Comparison of ENCODE assay signal across 14 cellular contexts in genomic region chr5:126516133-126516532, GRCh38.
DNase-seq lines count a peak whose midpoint lies in the region; ATAC-seq, FAIRE-seq and TF ChIP-seq lines count a peak whose summit lies in the region.
"Had no signal": no experiment of that assay in that cellular context is flagged by ENCODE, and none has a peak within 500 bp of the region (broad histone marks: within the 10 kb centered on the region; RNA-seq: fewer than 3 reads in every experiment).

No MANE protein-coding gene starts in this region.

- H3K4me1 ChIP-seq in SJSA1 (replicated peaks), result peaks cover 29% of the 10 kb centered on the region
- peaks cover 50% of the 10 kb centered on the region for H3K4me1 ChIP-seq in keratinocyte (ENCODE audit: control insufficient read depth, extremely low read depth, insufficient read depth, low read length)
- H3K4me1 ChIP-seq in right lobe of liver, result peaks cover 0 to 4% (median 0%) of the 10 kb centered on the region in 4 donors
- H3K4me1 ChIP-seq in CD4-positive, alpha-beta memory T cell (ENCODE audit: insufficient read depth, low read length), result no peaks in the 10 kb centered on the region

- no peaks in the 10 kb centered on the region for H3K27me3 Mint-ChIP-seq in CD4-positive, alpha-beta memory T cell
- H3K27me3 Mint-ChIP-seq: activated CD4-positive, alpha-beta T cell treated with anti-CD3 and anti-CD28 coated beads, Interleukin-2, amount 10 ng/mL, durations not matched to agents 7 days and 5 days; stimulated activated naive CD8-positive, alpha-beta T cell treated with anti-CD3 and anti-CD28 coated beads, Interleukin-15, amount 100 ng/mL, for 72 hours had no signal

- peak overlapping the region; percentile 53 for H3K4me2 ChIP-seq in keratinocyte (ENCODE audit: control insufficient read depth, extremely low read depth, insufficient read depth, low read depth, low read length)

- no peak for TF ChIP-seq POLR2A in right lobe of liver (IDR thresholded peaks at IDR 0.05)

- dilution Hi-C loops in keratinocyte (cut with MboI; ENCODE audit: extremely low pct_ligation_motif_present, low sequenced_read_pairs), result no loop called here

- TF ChIP-seq CTCF in keratinocyte (optimal IDR thresholded peaks at IDR 0.05 in 1 of 3, IDR thresholded peaks at IDR 0.05 in 1 of 3, conservative IDR thresholded peaks at IDR 0.05 in 1 of 3; ENCODE audit: extremely low read depth in 1 of 3, insufficient read depth in 2 of 3, low read length in 3 of 3) (no peak), right lobe of liver (IDR thresholded peaks at IDR 0.05) (no peak)

- H3K27me3 ChIP-seq in SJSA1 (replicated peaks) (no peaks in the 10 kb centered on the region), keratinocyte (ENCODE audit: control insufficient read depth, extremely low read depth, insufficient read depth, low read length) (no peaks in the 10 kb centered on the region), right lobe of liver (no peaks in the 10 kb centered on the region)
- no peaks in the 10 kb centered on the region for H3K27me3 ChIP-seq in CD4-positive, alpha-beta memory T cell (ENCODE audit: insufficient read depth, low read length)

- peak; percentile 85 for FAIRE-seq in keratinocyte (lab: Jason Lieb, UNC)

- ATAC-seq in right lobe of liver, result no peak
- ATAC-seq: HCT116; Panc1; stimulated activated naive CD8-positive, alpha-beta T cell treated with anti-CD3 and anti-CD28 coated beads, Interleukin-15, amount 100 ng/mL, for 72 hours had no signal

- H3K4me3 Mint-ChIP-seq in CD4-positive, alpha-beta memory T cell, result no peak overlapping the region
- H3K4me3 Mint-ChIP-seq: activated CD4-positive, alpha-beta T cell treated with anti-CD3 and anti-CD28 coated beads, Interleukin-2, amount 10 ng/mL, durations not matched to agents 7 days and 5 days; CD4-positive, CD25-positive, alpha-beta regulatory T cell; stimulated activated naive CD8-positive, alpha-beta T cell treated with anti-CD3 and anti-CD28 coated beads, Interleukin-15, amount 100 ng/mL, for 72 hours had no signal

- no peaks in the 10 kb centered on the region for H3K79me2 ChIP-seq in keratinocyte (ENCODE audit: control insufficient read depth, insufficient read depth, low read length)

- H3K36me3 Mint-ChIP-seq in CD4-positive, alpha-beta memory T cell, result no peaks in the 10 kb centered on the region
- H3K36me3 Mint-ChIP-seq: CD4-positive, CD25-positive, alpha-beta regulatory T cell had no signal

- H3K4me3 ChIP-seq in SJSA1 (no peak overlapping the region), keratinocyte (ENCODE audit: control insufficient read depth in 2 of 3, extremely low read depth in 1 of 3, insufficient read depth in 2 of 3, low read depth in 1 of 3, low read length in 3 of 3) (no peak overlapping the region), right lobe of liver (no peak overlapping the region)
- no peak overlapping the region for H3K4me3 ChIP-seq in CD4-positive, alpha-beta memory T cell (ENCODE audit: low read length in 2 of 2)
- H3K4me3 ChIP-seq: skin epidermis had no signal

- peak overlapping the region in 1 of 7 donors; percentile 44 for H3K27ac Mint-ChIP-seq in CD4-positive, alpha-beta memory T cell
- H3K27ac Mint-ChIP-seq: activated CD4-positive, alpha-beta T cell treated with anti-CD3 and anti-CD28 coated beads, Interleukin-2, amount 10 ng/mL, durations not matched to agents 7 days and 5 days; CD4-positive, CD25-positive, alpha-beta regulatory T cell; stimulated activated naive CD8-positive, alpha-beta T cell treated with anti-CD3 and anti-CD28 coated beads, Interleukin-15, amount 100 ng/mL, for 72 hours had no signal

- no peaks in the 10 kb centered on the region for H3K9me3 ChIP-seq in SJSA1 (replicated peaks)
- H3K9me3 ChIP-seq in keratinocyte (ENCODE audit: control insufficient read depth, low read depth, low read length), result no peaks in the 10 kb centered on the region
- no peaks in the 10 kb centered on the region for H3K9me3 ChIP-seq in right lobe of liver
- H3K9me3 ChIP-seq in CD4-positive, alpha-beta memory T cell (ENCODE audit: control insufficient read depth in 1 of 2, low read length in 2 of 2), result no peaks in the 10 kb centered on the region

- peaks cover 0 to 3% (median 0%) of the 10 kb centered on the region in 4 donors for H3K4me1 Mint-ChIP-seq in CD4-positive, alpha-beta memory T cell
- H3K4me1 Mint-ChIP-seq: activated CD4-positive, alpha-beta T cell treated with anti-CD3 and anti-CD28 coated beads, Interleukin-2, amount 10 ng/mL, durations not matched to agents 7 days and 5 days had no signal

- peak overlapping the region; percentile 25 for H3K9ac ChIP-seq in keratinocyte (ENCODE audit: control insufficient read depth, extremely low read depth, insufficient read depth, low read length)

- no peak overlapping the region for H2AFZ ChIP-seq in keratinocyte (ENCODE audit: control insufficient read depth, low read length)

- intact Hi-C loops in right lobe of liver (cut with DNase I), result no loop called here
- intact Hi-C loops in CD4-positive, alpha-beta memory T cell (cut with micrococcal nuclease), result no loop called here

- H3K9me3 Mint-ChIP-seq in CD4-positive, alpha-beta memory T cell, result no peaks in the 10 kb centered on the region
- H3K9me3 Mint-ChIP-seq: activated CD4-positive, alpha-beta T cell treated with anti-CD3 and anti-CD28 coated beads, Interleukin-2, amount 10 ng/mL, durations not matched to agents 7 days and 5 days; stimulated activated naive CD8-positive, alpha-beta T cell treated with anti-CD3 and anti-CD28 coated beads, Interleukin-15, amount 100 ng/mL, for 72 hours had no signal

- CTCF ChIA-PET in CD4-positive, alpha-beta memory T cell (lab: Charles Lee; ENCODE audit: partially characterized antibody), result interaction anchor here (1.1 to 3.4 kb wide), 2 partner anchors 16 to 85 kb away, joined by 3 to 12 read pairs; partner anchors contain the start of gene PHAX

- no peaks in the 10 kb centered on the region for H3K9me1 ChIP-seq in keratinocyte (ENCODE audit: control insufficient read depth, extremely low read depth, insufficient read depth, low read length)

- POLR2A ChIA-PET in CD4-positive, alpha-beta memory T cell (lab: Charles Lee; ENCODE audit: partially characterized antibody), result interaction anchor here (0.6 kb wide), 1 partner anchor 110 kb away, joined by 3 read pairs; no protein-coding TSS in a partner anchor

- DNase-seq in DMS153 treated with DMSO at 0.1 percent for 48 hours (lab: John Stamatoyannopoulos, UW; ENCODE audit: unreplicated experiment), result peak; percentile 20
- DNase-seq in NCI-H1930 (lab: John Stamatoyannopoulos, UW), result peak; percentile 10 to 27
- peak; percentile 81 to 82 for DNase-seq in SJSA1 (ENCODE audit: low read depth in 1 of 2, low spot score in 2 of 2)
- peak; percentile 71 for DNase-seq in keratinocyte (ENCODE audit: low read depth, low spot score)
- DNase-seq in right lobe of liver, result no peak
- no peak for DNase-seq in CD4-positive, alpha-beta memory T cell
- DNase-seq in germinal center (ENCODE audit: low spot score), result no peak
- DNase-seq in NAMALWA (ENCODE audit: low spot score), result no peak
- DNase-seq: activated CD4-positive, alpha-beta T cell treated with anti-CD3 and anti-CD28 coated beads, Interleukin-2, amount 10 ng/mL, durations not matched to agents 7 days and 5 days; CD4-positive, CD25-positive, alpha-beta regulatory T cell; stimulated activated naive CD8-positive, alpha-beta T cell treated with anti-CD3 and anti-CD28 coated beads, Interleukin-15, amount 100 ng/mL, for 72 hours had no signal

- H3K36me3 ChIP-seq in SJSA1, result no peaks in the 10 kb centered on the region
- no peaks in the 10 kb centered on the region for H3K36me3 ChIP-seq in keratinocyte (ENCODE audit: control insufficient read depth in 2 of 2, extremely low read depth in 1 of 2, insufficient read depth in 2 of 2, low read length in 2 of 2)
- no peaks in the 10 kb centered on the region for H3K36me3 ChIP-seq in right lobe of liver
- no peaks in the 10 kb centered on the region for H3K36me3 ChIP-seq in CD4-positive, alpha-beta memory T cell (ENCODE audit: insufficient read depth, low read length)

- 67% methylated on average over 1 of the region's 1 CpG for whole genome bisulfite sequencing in right lobe of liver (ENCODE audit: insufficient coverage, low coverage, low lambda C conversion rate, missing lambda C conversion rate)

- no peaks in the 10 kb centered on the region for H4K20me1 ChIP-seq in keratinocyte (ENCODE audit: control insufficient read depth, extremely low read depth, insufficient read depth, low read length)

- H3K27ac ChIP-seq in SJSA1 (peak overlapping the region; percentile 11), keratinocyte (ENCODE audit: control insufficient read depth, insufficient read depth, low read length) (peak overlapping the region; percentile 77), right lobe of liver (no peak overlapping the region)
- H3K27ac ChIP-seq in CD4-positive, alpha-beta memory T cell (ENCODE audit: low read depth, low read length), result no peak overlapping the region

Comparison
In these comparisons a context has a peak if more than half of its experiments do, and no peak if none do; other contexts are left out.
1. DNase-seq: peak in DMS153 treated with DMSO at 0.1 percent for 48 hours (single experiment), NCI-H1930 (2 of 2), SJSA1 (2 of 2) and keratinocyte (single experiment); none in right lobe of liver (0 of 3), CD4-positive, alpha-beta memory T cell (0 of 5), germinal center (single experiment) and NAMALWA (single experiment).
2. H3K27ac ChIP-seq: peak in SJSA1 (single experiment) and keratinocyte (single experiment); none in right lobe of liver (0 of 3) and CD4-positive, alpha-beta memory T cell (single experiment).